ENCODE assay signal across 17 cellular contexts in genomic region chr1:180765156-180765555, GRCh38.
"Had no signal": no experiment of that assay in that cellular context is flagged by ENCODE, and none has a peak within 500 bp of the region (broad histone marks: within the 10 kb centered on the region; RNA-seq: fewer than 3 reads in every experiment).

No MANE protein-coding gene starts in this region.

- H3K4me1 Mint-ChIP-seq: activated CD4-positive, alpha-beta memory T cell treated with anti-CD3 and anti-CD28 coated beads, Interleukin-2, amount 10 ng/mL, durations not matched to agents 7 days and 5 days had no signal

- H3K4me3 ChIP-seq: dorsolateral prefrontal cortex, heart left ventricle, pancreas, sigmoid colon, spleen, testis, upper lobe of left lung had no signal

- H3K27ac Mint-ChIP-seq: activated CD4-positive, alpha-beta memory T cell treated with anti-CD3 and anti-CD28 coated beads, Interleukin-2, amount 10 ng/mL, durations not matched to agents 7 days and 5 days; activated T-cell treated with anti-CD3 and anti-CD28 coated beads, Interleukin-2, amount 50 U/mL, for 24 hours; endodermal cell; naive B cell; stimulated activated naive CD8-positive, alpha-beta T cell treated with anti-CD3 and anti-CD28 coated beads, Interleukin-15, amount 100 ng/mL, for 72 hours had no signal

- DNase-seq: activated CD4-positive, alpha-beta memory T cell treated with anti-CD3 and anti-CD28 coated beads, Interleukin-2, amount 10 ng/mL, durations not matched to agents 7 days and 5 days; activated CD4-positive, alpha-beta T cell treated with anti-CD3 and anti-CD28 coated beads for 4 hours; activated naive CD4-positive, alpha-beta T cell treated with anti-CD3 and anti-CD28 coated beads, Interleukin-2, amount 50 U/mL, for 16 hours; activated T-cell treated with anti-CD3 and anti-CD28 coated beads, Interleukin-2, amount 50 U/mL, for 24 hours; amniotic stem cell; dorsolateral prefrontal cortex; endodermal cell; heart left ventricle; mammary epithelial cell; naive B cell; pancreas; sigmoid colon; spleen; stimulated activated naive CD8-positive, alpha-beta T cell treated with anti-CD3 and anti-CD28 coated beads, Interleukin-15, amount 100 ng/mL, for 72 hours; T-helper 2 cell; testis; upper lobe of left lung had no signal

- H3K9me3 ChIP-seq: pancreas, sigmoid colon, testis, upper lobe of left lung had no signal

- H3K36me3 ChIP-seq: heart left ventricle, pancreas, sigmoid colon, spleen, upper lobe of left lung had no signal

- H3K4me3 Mint-ChIP-seq: activated CD4-positive, alpha-beta memory T cell treated with anti-CD3 and anti-CD28 coated beads, Interleukin-2, amount 10 ng/mL, durations not matched to agents 7 days and 5 days; activated T-cell treated with anti-CD3 and anti-CD28 coated beads, Interleukin-2, amount 50 U/mL, for 24 hours; endodermal cell; naive B cell; stimulated activated naive CD8-positive, alpha-beta T cell treated with anti-CD3 and anti-CD28 coated beads, Interleukin-15, amount 100 ng/mL, for 72 hours had no signal

- ATAC-seq: pancreas; stimulated activated naive CD8-positive, alpha-beta T cell treated with anti-CD3 and anti-CD28 coated beads, Interleukin-15, amount 100 ng/mL, for 72 hours had no signal

- H3K27me3 ChIP-seq: dorsolateral prefrontal cortex, heart left ventricle, pancreas, sigmoid colon, spleen, testis, upper lobe of left lung had no signal

- H3K9me3 Mint-ChIP-seq: activated T-cell treated with anti-CD3 and anti-CD28 coated beads, Interleukin-2, amount 50 U/mL, for 24 hours had no signal

- H3K27me3 Mint-ChIP-seq: activated CD4-positive, alpha-beta memory T cell treated with anti-CD3 and anti-CD28 coated beads, Interleukin-2, amount 10 ng/mL, durations not matched to agents 7 days and 5 days; activated T-cell treated with anti-CD3 and anti-CD28 coated beads, Interleukin-2, amount 50 U/mL, for 24 hours; naive B cell; stimulated activated naive CD8-positive, alpha-beta T cell treated with anti-CD3 and anti-CD28 coated beads, Interleukin-15, amount 100 ng/mL, for 72 hours had no signal

- H3K4me1 ChIP-seq: pancreas, upper lobe of left lung had no signal
